18 cellular contexts compared by ENCODE assay signal in genomic region chr11:9821008-9821752, GRCh38.
DNase-seq lines count a peak whose midpoint lies in the region; TF ChIP-seq lines count a peak whose summit lies in the region.
"Had no signal": no experiment of that assay in that cellular context is flagged by ENCODE, and none has a peak within 500 bp of the region (broad histone marks: within the 10 kb centered on the region; RNA-seq: fewer than 3 reads in every experiment).

No MANE protein-coding gene starts in this region.

- H3K27me3 Mint-ChIP-seq in HFFc6 (ENCODE audit: insufficient read depth): no peaks in the 10 kb centered on the region

- in situ Hi-C loops in ACHN (cut with HindIII; ENCODE audit: low pct_ligation_motif_present, low pct_unique_long_range_greater_than_20kb, low sequenced_read_pairs): no loop called here

- H2AFZ ChIP-seq in mesenchymal stem cell (ENCODE audit: low read depth, low read length): no peak overlapping the region

- DNase-seq in AG10803 (ENCODE audit: low read depth) (peak; percentile 90), HFFc6 (peak; percentile 53), cerebellar cortex (ENCODE audit: low spot score) (peak; percentile 73), mesenchymal stem cell (no peak), BE2C (no peak), GDM1 (lab: John Stamatoyannopoulos, UW) (no peak), ACHN (no peak), NOMO-1 treated with dmso at 0.1 percent for 144 hours (lab: John Stamatoyannopoulos, UW; ENCODE audit: unreplicated experiment) (no peak)
- DNase-seq: activated gamma-delta T cell; C1 segment of cervical spinal cord; cortex of kidney; hippocampal formation; KBM-7; mucosa of descending colon; NCI-H774; stimulated activated CD4-positive, alpha-beta T cell treated with anti-CD3 and anti-CD28 coated beads, Interleukin-4, amount 100 ng/mL, for 4 hours; T-helper 2 cell had no signal

- peak overlapping the region; percentile 76 for H3K27ac ChIP-seq in mesenchymal stem cell (ENCODE audit: low read length, poor library complexity, severe bottlenecking)
- H3K27ac ChIP-seq: thoracic aorta had no signal

- H2AK5ac ChIP-seq in mesenchymal stem cell (ENCODE audit: low read length, severe bottlenecking): no peak overlapping the region

- peaks cover 0 to 9% of the 10 kb centered on the region in 2 experiments for H3K36me3 ChIP-seq in mesenchymal stem cell (ENCODE audit: control insufficient read depth in 1 of 2, insufficient read depth in 2 of 2, low read depth in 1 of 2, low read length in 2 of 2)
- no peaks in the 10 kb centered on the region for H3K36me3 ChIP-seq in BE2C
- H3K36me3 ChIP-seq: thoracic aorta had no signal

- H3K4me3 Mint-ChIP-seq in HFFc6: no peak overlapping the region

- H2BK120ac ChIP-seq in mesenchymal stem cell (ENCODE audit: low read depth, low read length): no peak overlapping the region

- H3K4me1 ChIP-seq in mesenchymal stem cell (ENCODE audit: control insufficient read depth, insufficient read depth, low read depth, low read length): no peaks in the 10 kb centered on the region
- H3K4me1 ChIP-seq in BE2C: no peaks in the 10 kb centered on the region

- H3K79me1 ChIP-seq in mesenchymal stem cell (replicated peaks; ENCODE audit: low read length, poor library complexity, severe bottlenecking): no peaks in the 10 kb centered on the region

- H3K18ac ChIP-seq in mesenchymal stem cell (ENCODE audit: low read depth in 1 of 2, low read length in 2 of 2): no peak overlapping the region

- H3K27me3 ChIP-seq in mesenchymal stem cell (ENCODE audit: control insufficient read depth in 1 of 2, insufficient read depth in 1 of 2, low read length in 2 of 2): no peaks in the 10 kb centered on the region
- H3K27me3 ChIP-seq in BE2C: no peaks in the 10 kb centered on the region

- H3K4me2 ChIP-seq in mesenchymal stem cell (ENCODE audit: low read length, poor library complexity, severe bottlenecking): no peak overlapping the region

- H4K91ac ChIP-seq in mesenchymal stem cell (ENCODE audit: low read length): no peak overlapping the region

- peak overlapping the region; percentile 52 for H3K27ac Mint-ChIP-seq in HFFc6

- H3K4ac ChIP-seq in mesenchymal stem cell (ENCODE audit: low read depth in 1 of 2, low read length in 2 of 2): no peak overlapping the region

- peaks cover 18% of the 10 kb centered on the region for H3K36me3 Mint-ChIP-seq in HFFc6 (ENCODE audit: low read depth)

- H2BK15ac ChIP-seq in mesenchymal stem cell (ENCODE audit: low read depth, poor library complexity, severe bottlenecking): no peak overlapping the region

- no peak overlapping the region for H2BK5ac ChIP-seq in mesenchymal stem cell (ENCODE audit: low read depth, low read length, poor library complexity, severe bottlenecking)

- H3K4me3 ChIP-seq in AG10803 (ENCODE audit: low read length) (no peak overlapping the region), mesenchymal stem cell (ENCODE audit: insufficient read depth in 1 of 2, low read depth in 1 of 2, low read length in 2 of 2) (no peak overlapping the region), BE2C (ENCODE audit: low read depth, low read length) (no peak overlapping the region)
- H3K4me3 ChIP-seq: mucosa of descending colon, thoracic aorta had no signal

- H3K9me3 Mint-ChIP-seq in HFFc6: no peaks in the 10 kb centered on the region

- peaks cover 64% of the 10 kb centered on the region for H3K4me1 Mint-ChIP-seq in HFFc6 (ENCODE audit: low read depth)

- H3K9me3 ChIP-seq in mesenchymal stem cell (ENCODE audit: control insufficient read depth, low read length) (no peaks in the 10 kb centered on the region), BE2C (no peaks in the 10 kb centered on the region)
- H3K9me3 ChIP-seq: mucosa of descending colon, thoracic aorta had no signal

- H3K9ac ChIP-seq in mesenchymal stem cell (ENCODE audit: low read length): peak overlapping the region; percentile 34

- no peak overlapping the region for H3K14ac ChIP-seq in mesenchymal stem cell (ENCODE audit: low read length in 2 of 2)

- WGBS in mesenchymal stem cell: 85% methylated on average over 4 of the region's 7 CpGs

- H4K8ac ChIP-seq in mesenchymal stem cell (ENCODE audit: low read length): no peak overlapping the region

- TF ChIP-seq CTCF in AG10803 (conservative IDR thresholded peaks at IDR 0.05; ENCODE audit: low read length) (no peak), HFFc6 (IDR thresholded peaks at IDR 0.05) (no peak), BE2C (IDR thresholded peaks at IDR 0.05; ENCODE audit: low read depth, low read length) (no peak)

- no peak overlapping the region for H3K23ac ChIP-seq in mesenchymal stem cell (ENCODE audit: low read length in 2 of 2)

- no peak overlapping the region for H2BK12ac ChIP-seq in mesenchymal stem cell (ENCODE audit: low read length in 2 of 2)

Comparison
In these comparisons a context has a peak if more than half of its experiments do, and no peak if none do; other contexts are left out.
1. DNase-seq: peak in AG10803 (single experiment), HFFc6 (single experiment) and cerebellar cortex (single experiment); none in mesenchymal stem cell (single experiment), BE2C (single experiment), GDM1 (single experiment), ACHN (single experiment) and NOMO-1 treated with dmso at 0.1 percent for 144 hours (single experiment).